ENCODE assay signal across 7 cellular contexts in the genomic region with DNA sequence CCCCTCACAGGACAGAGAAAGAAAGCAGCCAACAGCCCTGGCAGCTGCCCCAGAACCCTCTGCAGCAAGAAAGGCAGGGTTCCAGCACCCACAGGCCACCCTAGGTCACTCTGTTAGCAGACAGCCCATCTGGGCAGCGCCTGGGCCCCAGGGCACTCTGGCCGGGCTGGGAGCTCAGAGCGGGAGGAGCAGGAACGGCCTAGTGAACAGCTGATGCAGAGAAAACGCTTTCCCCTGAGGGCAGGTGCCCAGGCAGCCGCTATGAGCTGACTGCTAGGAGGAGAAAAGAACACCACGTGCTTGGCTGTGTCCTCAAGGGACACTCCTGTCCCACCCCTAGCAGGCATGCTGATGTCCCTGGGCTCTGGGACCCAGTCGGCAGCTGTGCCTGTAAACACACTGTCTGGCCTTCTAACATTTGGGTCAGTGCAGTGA. TPM values are rescaled to one million over a fixed set of nuclear protein-coding genes. Genes with fewer than 3 reads are reported as not detected.
A peak's percentile ranks its signal among the peaks of the same experiment; 100 is the strongest.
DNase-seq lines count a peak whose midpoint lies in the region; ATAC-seq and TF ChIP-seq lines count a peak whose summit lies in the region.

No MANE protein-coding gene starts in this region.

- H3K4me3 ChIP-seq in H7 (ENCODE audit: insufficient read depth, low read depth, low read length) = no peak overlapping the region
- no peak overlapping the region for H3K4me3 ChIP-seq in SJCRH30
- H3K4me3 ChIP-seq in cardiac muscle cell = no peak overlapping the region
- peak overlapping the region; percentile 26 to 38 (median 29) for H3K4me3 ChIP-seq in skeletal muscle tissue (ENCODE audit: low read length in 3 of 3)

- peaks cover 6% of the 10 kb centered on the region for H3K27me3 ChIP-seq in H7 (ENCODE audit: control insufficient read depth, insufficient read depth, low read length)
- no peaks in the 10 kb centered on the region for H3K27me3 ChIP-seq in SJCRH30
- no peaks in the 10 kb centered on the region for H3K27me3 ChIP-seq in cardiac muscle cell
- H3K27me3 ChIP-seq in skeletal muscle tissue (ENCODE audit: control insufficient read depth in 3 of 3, insufficient read depth in 3 of 3, low read length in 3 of 3) = no peaks in the 10 kb centered on the region

- peaks cover 29% of the 10 kb centered on the region for H3K4me1 ChIP-seq in SJCRH30
- peaks cover 38% of the 10 kb centered on the region for H3K4me1 ChIP-seq in cardiac muscle cell (ENCODE audit: low read depth)
- peaks cover 73 to 77% (median 76%) of the 10 kb centered on the region in 3 donors for H3K4me1 ChIP-seq in skeletal muscle tissue (ENCODE audit: control insufficient read depth in 3 of 3, insufficient read depth in 3 of 3, low read length in 3 of 3)

- ATAC-seq in GM19351 (IDR thresholded peaks at IDR 0.05; ENCODE audit: unreplicated experiment) = no peak
- no peak for ATAC-seq in HG03469 (IDR thresholded peaks at IDR 0.05; ENCODE audit: unreplicated experiment)

- POLR2A ChIA-PET in GM10248 (lab: Yijun Ruan, JAX) = interaction anchor here (0.6 to 1.8 kb wide), 4 partner anchors 25 to 35 kb away, joined by 3 to 9 read pairs (median 5); no protein-coding TSS in a partner anchor

- peak; percentile 56 for DNase-seq in H7
- peak; percentile 93 to 95 for DNase-seq in SJCRH30
- DNase-seq in cardiac muscle cell (ENCODE audit: low read depth in 1 of 2, low spot score in 1 of 2) = no peak
- no peak for DNase-seq in GM10248 (ENCODE audit: extremely low spot score)

- H3K36me3 ChIP-seq in H7 (replicated peaks; ENCODE audit: control insufficient read depth, insufficient read depth, low read length) = no peaks in the 10 kb centered on the region; the same call in 1 of the 2 replicates
- H3K36me3 ChIP-seq in SJCRH30 = no peaks in the 10 kb centered on the region
- H3K36me3 ChIP-seq in cardiac muscle cell = peaks cover 7% of the 10 kb centered on the region
- peaks cover 10 to 18% (median 14%) of the 10 kb centered on the region in 3 donors for H3K36me3 ChIP-seq in skeletal muscle tissue (ENCODE audit: control insufficient read depth in 3 of 3, insufficient read depth in 3 of 3, low read length in 3 of 3)

- H3K9me3 ChIP-seq in SJCRH30 (replicated peaks) (no peaks in the 10 kb centered on the region), cardiac muscle cell (ENCODE audit: low read depth) (no peaks in the 10 kb centered on the region), skeletal muscle tissue (ENCODE audit: control insufficient read depth in 3 of 3, low read length in 3 of 3) (no peaks in the 10 kb centered on the region)

- CTCF ChIA-PET in GM10248 (lab: Yijun Ruan, JAX) = interaction anchor here (1.0 to 20.8 kb wide), 8 partner anchors 9 to 72 kb away, joined by 3 to 473 read pairs (median 4); no protein-coding TSS in a partner anchor

- H3K27ac ChIP-seq in SJCRH30 (peak overlapping the region; percentile 53), cardiac muscle cell (peak overlapping the region; percentile 82), skeletal muscle tissue (ENCODE audit: low read depth, low read length) (peak overlapping the region; percentile 87)

- peak overlapping the region; percentile 54 to 81 (median 62) for H3K9ac ChIP-seq in skeletal muscle tissue (ENCODE audit: low read depth in 1 of 3, low read length in 3 of 3)

- no peak for TF ChIP-seq CTCF in cardiac muscle cell (IDR thresholded peaks at IDR 0.05; ENCODE audit: low read depth, low read length)
- TF ChIP-seq CTCF in GM10248 (IDR thresholded peaks at IDR 0.05; ENCODE audit: control extremely low read depth, extremely low read depth, low read depth, missing control alignments) = no peak

RNA-seq across cellular contexts. Expression of gene RALGDS, which starts 6.6 kb away (rescaled TPM):
- total RNA-seq in H7 (2014; rRNA removed; shearing (Covaris generic)) = 24.4 and 24.6 TPM in 2 replicates
- 21.5 and 26.9 TPM in 2 replicates for total RNA-seq in SJCRH30 (2014; rRNA removed; shearing (Covaris generic))
- 58.3 and 65.7 TPM in 2 replicates for total RNA-seq in cardiac muscle cell
- 49.7 and 50.4 TPM in 2 replicates for polyA plus RNA-seq in cardiac muscle cell
- 26.1 TPM for total RNA-seq in skeletal muscle tissue

RNA-seq across cellular contexts. Expression of gene GBGT1, which starts 49.2 kb away (rescaled TPM):
- 6.8 and 7.5 TPM in 2 replicates for total RNA-seq in H7 (2014; rRNA removed; shearing (Covaris generic))
- total RNA-seq in SJCRH30 (2014; rRNA removed; shearing (Covaris generic)) = 1.2 TPM in 2 replicates
- total RNA-seq in cardiac muscle cell (5.6 and 11.9 TPM in 2 replicates), skeletal muscle tissue (2.6 TPM)
- polyA plus RNA-seq in cardiac muscle cell = 0.87 and 2.8 TPM in 2 replicates

RNA-seq across cellular contexts. Expression of gene CEL, which starts 52.7 kb away (rescaled TPM):
- 0.87 and 1.7 TPM in 2 replicates for total RNA-seq in H7 (2014; rRNA removed; shearing (Covaris generic))
- total RNA-seq in SJCRH30 (2014; rRNA removed; shearing (Covaris generic)) = 0.53 and 0.71 TPM in 2 replicates
- total RNA-seq in cardiac muscle cell (1.1 and 1.6 TPM in 2 replicates), skeletal muscle tissue (not detected)
- polyA plus RNA-seq in cardiac muscle cell = 0.73 and 1.3 TPM in 2 replicates

Comparison
In these comparisons a context has a peak if more than half of its experiments do, and no peak if none do; other contexts are left out.
1. DNase-seq: peak in H7 (single experiment) and SJCRH30 (2 of 2); none in cardiac muscle cell (0 of 2) and GM10248 (single experiment).
2. H3K4me3 ChIP-seq: peak in skeletal muscle tissue (3 of 3); none in H7 (single experiment), SJCRH30 (single experiment) and cardiac muscle cell (single experiment).
3. Peak in every context shown above with its lines, with median percentiles within 50 percentile points of each other: H3K27ac ChIP-seq.